34 cellular contexts compared by ENCODE assay signal in the genomic region with DNA sequence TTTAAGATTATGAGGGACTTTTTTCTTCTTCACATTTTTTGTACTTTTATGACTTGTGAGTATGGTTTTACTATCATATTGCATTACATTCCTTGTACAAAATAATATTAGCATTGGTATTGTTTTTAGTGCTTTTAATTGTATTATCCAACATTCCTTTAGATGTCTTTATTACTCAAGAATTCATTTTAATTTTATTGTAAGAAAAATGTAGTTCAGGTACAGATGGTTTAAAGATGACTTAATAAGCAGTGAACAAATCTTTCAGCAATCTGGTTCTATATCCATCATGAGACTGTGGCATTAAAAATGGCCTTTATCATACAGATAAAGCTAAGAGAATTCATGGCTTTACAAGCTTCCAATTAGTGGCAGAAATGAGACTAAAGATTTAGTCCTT.
"Had no signal": no experiment of that assay in that cellular context is flagged by ENCODE, and none has a peak within 500 bp of the region (broad histone marks: within the 10 kb centered on the region; RNA-seq: fewer than 3 reads in every experiment).

No MANE protein-coding gene starts in this region.

- H3K4me2 ChIP-seq: KMS-11 had no signal

- H3K9me3 ChIP-seq: MG63 had no signal

- H3K9ac ChIP-seq: KMS-11 had no signal

- DNase-seq: Karpas-422, Kasumi-1, MG63, MM.1S, MV-4-11, NCI-H1048, NCI-H1092, NCI-H1092 treated with DMSO at 0.1 percent for 48 hours, NCI-H1105, NCI-H1105 treated with DMSO at 0.1 percent for 48 hours, NCI-H1417, NCI-H1417 treated with DMSO at 0.1 percent for 48 hours, NCI-H1436, NCI-H1436 treated with DMSO at 0.1 percent for 48 hours, NCI-H146, NCI-H1694, NCI-H1694 treated with DMSO at 0.1 percent for 48 hours, NCI-H187, NCI-H187 treated with DMSO at 0.1 percent for 48 hours, NCI-H1930, NCI-H2029, NCI-H2029 treated with DMSO at 0.1 percent for 48 hours, NCI-H2081, NCI-H2081 treated with DMSO at 0.1 percent for 48 hours, NCI-H2107, NCI-H2171, NCI-H2171 treated with DMSO at 0.1 percent for 48 hours, NCI-H2227 treated with DMSO at 0.1 percent for 48 hours, NCI-H226, NCI-H345, NCI-H446, NCI-H446 treated with DMSO at 0.1 percent for 48 hours, NCI-H510A had no signal

- H3K4me3 ChIP-seq: MG63 had no signal

- H3K27ac ChIP-seq: KMS-11 had no signal

- H3K27me3 ChIP-seq: MG63 had no signal

- H3K36me3 ChIP-seq: MG63 had no signal
